ENCODE assay signal across 7 cellular contexts in genomic region chr5:54944364-54944763, GRCh38. TPM values are rescaled to one million over a fixed set of nuclear protein-coding genes. Genes with fewer than 3 reads are reported as not detected.
A peak's percentile ranks its signal among the peaks of the same experiment; 100 is the strongest.
DNase-seq lines count a peak whose midpoint lies in the region; ATAC-seq and TF ChIP-seq lines count a peak whose summit lies in the region.

No MANE protein-coding gene starts in this region.

- DNase-seq in Daoy (ENCODE audit: low read depth) = peak; percentile 17
- DNase-seq in HT1080 (ENCODE audit: low read depth) = peak; percentile 20
- peak; percentile 15 for DNase-seq in activated CD4-positive, alpha-beta memory T cell treated with anti-CD3 and anti-CD28 coated beads for 36 hours
- peak; percentile 30 to 68 for DNase-seq in fibroblast of lung (ENCODE audit: low read depth in 2 of 2)
- DNase-seq in skeletal muscle cell (ENCODE audit: low read depth) = peak; percentile 3

- CTCF ChIA-PET in activated CD4-positive, alpha-beta memory T cell treated with anti-CD3 and anti-CD28 coated beads for 36 hours (lab: Charles Lee) = interaction anchor here (0.7 to 4.5 kb wide), 62 partner anchors 9 to 428 kb away, joined by 3 to 98 read pairs (median 6); partner anchors contain the start of genes ESM1 and GPX8

- H3K9ac ChIP-seq in fibroblast of lung (ENCODE audit: insufficient read depth, low read length) = no peak overlapping the region

- no peaks in the 10 kb centered on the region for H3K27me3 Mint-ChIP-seq in activated CD4-positive, alpha-beta memory T cell treated with anti-CD3 and anti-CD28 coated beads for 36 hours

- H3K9me3 ChIP-seq in fibroblast of lung (ENCODE audit: control insufficient read depth, insufficient read depth, low read depth, low read length) = no peaks in the 10 kb centered on the region

- H3K4me3 ChIP-seq in fibroblast of lung (replicated peaks in 1 of 4; ENCODE audit: control extremely low read depth in 1 of 4, insufficient read depth in 1 of 4, low read depth in 3 of 4, low read length in 4 of 4) = no peak overlapping the region
- no peak overlapping the region for H3K4me3 ChIP-seq in skeletal muscle cell (ENCODE audit: low read depth, low read length)

- H3K4me3 Mint-ChIP-seq in activated CD4-positive, alpha-beta memory T cell treated with anti-CD3 and anti-CD28 coated beads for 36 hours = no peak overlapping the region

- no peaks in the 10 kb centered on the region for H3K27me3 ChIP-seq in fibroblast of lung (ENCODE audit: control insufficient read depth, insufficient read depth, low read length)

- no peaks in the 10 kb centered on the region for H3K4me1 Mint-ChIP-seq in activated CD4-positive, alpha-beta memory T cell treated with anti-CD3 and anti-CD28 coated beads for 36 hours (ENCODE audit: low read depth)

- H3K27ac ChIP-seq in fibroblast of lung (ENCODE audit: insufficient read depth, low read length) = no peak overlapping the region

- no peaks in the 10 kb centered on the region for H4K20me1 ChIP-seq in fibroblast of lung (ENCODE audit: control insufficient read depth, extremely low read depth, insufficient read depth, low read length)

- no peaks in the 10 kb centered on the region for H3K4me1 ChIP-seq in fibroblast of lung (ENCODE audit: control insufficient read depth, extremely low read depth, insufficient read depth, low read length)

- H3K9me3 Mint-ChIP-seq in activated CD4-positive, alpha-beta memory T cell treated with anti-CD3 and anti-CD28 coated beads for 36 hours = peaks cover 5% of the 10 kb centered on the region

- no peak overlapping the region for H3K4me2 ChIP-seq in fibroblast of lung (ENCODE audit: extremely low read depth, insufficient read depth, low read length)

- POLR2A ChIA-PET in activated CD4-positive, alpha-beta memory T cell treated with anti-CD3 and anti-CD28 coated beads for 36 hours (lab: Charles Lee) = interaction anchor here (1.3 kb wide), 1 partner anchor 14 kb away, joined by 3 read pairs; no protein-coding TSS in a partner anchor

- no peak overlapping the region for H3K27ac Mint-ChIP-seq in activated CD4-positive, alpha-beta memory T cell treated with anti-CD3 and anti-CD28 coated beads for 36 hours

- peak; percentile 70 to 73 for TF ChIP-seq CTCF in fibroblast of lung (conservative IDR thresholded peaks at IDR 0.05 in 1 of 2, IDR thresholded peaks at IDR 0.05 in 1 of 2; ENCODE audit: low read depth in 1 of 2, low read length in 2 of 2)

- H3K36me3 Mint-ChIP-seq in activated CD4-positive, alpha-beta memory T cell treated with anti-CD3 and anti-CD28 coated beads for 36 hours = no peaks in the 10 kb centered on the region

- ATAC-seq in HG02840 (IDR thresholded peaks at IDR 0.05; ENCODE audit: low FRiP score, unreplicated experiment) (no peak), HG02970 (IDR thresholded peaks at IDR 0.05; ENCODE audit: low FRiP score, unreplicated experiment) (no peak)

- no peaks in the 10 kb centered on the region for H3K36me3 ChIP-seq in fibroblast of lung (ENCODE audit: control insufficient read depth, insufficient read depth, low read length)

- intact Hi-C loops in activated CD4-positive, alpha-beta memory T cell treated with anti-CD3 and anti-CD28 coated beads for 36 hours (cut with micrococcal nuclease) = loop anchor here (1.0 kb wide), 2 partner anchors 38 to 202 kb away; no protein-coding TSS in a partner anchor

- no peak overlapping the region for H2AFZ ChIP-seq in fibroblast of lung (ENCODE audit: low read length)

- H3K79me2 ChIP-seq in fibroblast of lung (ENCODE audit: control insufficient read depth, insufficient read depth, low read length) = no peaks in the 10 kb centered on the region

RNA-seq across cellular contexts. Expression of gene ESM1, which starts 41.0 kb away (rescaled TPM):
- 1.9 and 5.0 TPM in 2 replicates for total RNA-seq in Daoy (2014; rRNA removed; shearing (Covaris generic))
- total RNA-seq in HT1080 (2014; rRNA removed; shearing (Covaris generic)) = 27.1 and 27.7 TPM in 2 replicates
- polyA plus RNA-seq in HT1080 (2015; cell fraction: cytosol; rRNA removed) = 82.8 and 85.5 TPM in 2 replicates
- 61.3 and 74.3 TPM in 2 replicates for polyA plus RNA-seq in HT1080 (2015; cell fraction: nucleus; rRNA removed)
- under 1 TPM; 0.45 to 0.56 TPM for total RNA-seq in activated CD4-positive, alpha-beta memory T cell treated with anti-CD3 and anti-CD28 coated beads for 36 hours
- 1.5 and 1.8 TPM in 2 replicates for total RNA-seq in fibroblast of lung
- polyA plus RNA-seq in fibroblast of lung = 0.50 and 2.6 TPM in 2 replicates
- 0.69 and 4.4 TPM in 2 replicates for polyA plus RNA-seq in fibroblast of lung (2012)
- 1.3 and 1.6 TPM in 2 replicates for polyA minus RNA-seq in fibroblast of lung (ENCODE audit: low replicate concordance)
